Comparison of ENCODE assay signal across 29 cellular contexts in the genomic region with DNA sequence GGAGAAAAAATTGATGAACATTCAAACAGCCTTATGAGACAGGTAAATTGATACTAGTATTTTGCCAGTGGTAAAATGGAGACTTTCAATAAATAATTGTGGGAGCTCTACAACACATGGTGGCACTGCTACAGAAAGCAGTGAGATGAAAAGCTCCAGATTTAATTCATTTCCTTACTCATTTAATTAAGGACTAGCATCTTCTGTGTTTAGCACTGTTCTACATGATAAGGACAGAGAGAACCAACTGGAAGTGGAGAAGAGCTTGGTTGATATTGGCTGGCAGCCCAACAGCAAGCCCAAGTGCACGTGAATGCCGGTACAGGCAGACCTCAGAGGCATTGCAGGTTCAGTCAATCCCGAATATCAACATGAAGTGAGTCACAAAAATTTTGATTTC.
"Had no signal": no experiment of that assay in that cellular context is flagged by ENCODE, and none has a peak within 500 bp of the region (broad histone marks: within the 10 kb centered on the region; RNA-seq: fewer than 3 reads in every experiment).

No MANE protein-coding gene starts in this region.

- H3K27ac Mint-ChIP-seq: natural killer cell; nephron; neural progenitor cell; progenitor cell of endocrine pancreas; stimulated activated effector memory CD8-positive, alpha-beta T cell treated with anti-CD3 and anti-CD28 coated beads, Interleukin-12 subunit alpha, Interleukin-12 subunit beta, amount 100 ng/mL, for 72 hours; stimulated activated naive B cell treated with anti-CD40 and anti-IgM and Interleukin-4, amounts not matched to agents 10 μg/mL and 1 μg/mL and 100 μg/mL, for 72 hours; stimulated activated naive CD8-positive, alpha-beta T cell treated with anti-CD3 and anti-CD28 coated beads, Interleukin-15, Interleukin-2, amounts not matched to agents 100 ng/mL and 50 ng/mL, for 24 hours had no signal

- H3K9me3 ChIP-seq: ovary, thoracic aorta, thyroid gland, vagina had no signal

- H3K4me1 ChIP-seq: neural progenitor cell, parathyroid adenoma, psoas muscle, spleen, stomach, thyroid gland, tibial nerve, upper lobe of left lung, vagina had no signal

- H3K36me3 Mint-ChIP-seq: natural killer cell; neural progenitor cell; stimulated activated effector memory CD8-positive, alpha-beta T cell treated with anti-CD3 and anti-CD28 coated beads, Interleukin-12 subunit alpha, Interleukin-12 subunit beta, amount 100 ng/mL, for 72 hours; stimulated activated naive B cell treated with anti-CD40 and anti-IgM and Interleukin-4, amounts not matched to agents 10 μg/mL and 1 μg/mL and 100 μg/mL, for 72 hours had no signal

- ATAC-seq: natural killer cell; psoas muscle; right cardiac atrium; sciatic nerve; stimulated activated effector memory CD8-positive, alpha-beta T cell treated with anti-CD3 and anti-CD28 coated beads, Interleukin-12 subunit alpha, Interleukin-12 subunit beta, amount 100 ng/mL, for 72 hours; stimulated activated naive B cell treated with anti-CD40 and anti-IgM and Interleukin-4, amounts not matched to agents 10 μg/mL and 1 μg/mL and 100 μg/mL, for 72 hours had no signal

- DNase-seq: natural killer cell; occipital lobe; ovary; posterior cingulate gyrus; psoas muscle; right cardiac atrium; spleen; stimulated activated CD4-positive, alpha-beta T cell treated with anti-CD3 and anti-CD28 coated beads, Interleukin-12 subunit alpha, Interleukin-12 subunit beta, amount 100 ng/mL, for 4 hours; stimulated activated CD4-positive, alpha-beta T cell treated with anti-CD3 and anti-CD28 coated beads, Interleukin-1b, Interleukin-23, amount 100 ng/mL, for 48 hours; stimulated activated CD4-positive, alpha-beta T cell treated with anti-CD3 and anti-CD28 coated beads, Interleukin-2, amount 100 ng/mL, for 48 hours; stimulated activated CD4-positive, alpha-beta T cell treated with anti-CD3 and anti-CD28 coated beads, Interleukin-4, amount 100 ng/mL, for 24 hours; stimulated activated naive B cell treated with anti-CD40 and anti-IgM and Interleukin-4, amounts not matched to agents 10 μg/mL and 1 μg/mL and 100 μg/mL, for 72 hours; stimulated activated naive CD4-positive, alpha-beta T cell treated with Interleukin-2 at 50 U/mL for 16 hours; stomach; thyroid gland; trophoblast cell; upper lobe of left lung had no signal

- H3K4me3 ChIP-seq: neural progenitor cell, ovary, psoas muscle, skin epidermis, smooth muscle cell, spleen, stomach, thoracic aorta, thyroid gland, tibial nerve, upper lobe of left lung, vagina had no signal

- H3K36me3 ChIP-seq: neural progenitor cell, ovary, spleen, stomach, thoracic aorta, thyroid gland, tibial nerve, upper lobe of left lung, vagina had no signal

- H3K27me3 ChIP-seq: neural progenitor cell, ovary, stomach, thyroid gland, tibial nerve, upper lobe of left lung, vagina had no signal
